ENCODE assay signal across 1 cellular context in the genomic region with DNA sequence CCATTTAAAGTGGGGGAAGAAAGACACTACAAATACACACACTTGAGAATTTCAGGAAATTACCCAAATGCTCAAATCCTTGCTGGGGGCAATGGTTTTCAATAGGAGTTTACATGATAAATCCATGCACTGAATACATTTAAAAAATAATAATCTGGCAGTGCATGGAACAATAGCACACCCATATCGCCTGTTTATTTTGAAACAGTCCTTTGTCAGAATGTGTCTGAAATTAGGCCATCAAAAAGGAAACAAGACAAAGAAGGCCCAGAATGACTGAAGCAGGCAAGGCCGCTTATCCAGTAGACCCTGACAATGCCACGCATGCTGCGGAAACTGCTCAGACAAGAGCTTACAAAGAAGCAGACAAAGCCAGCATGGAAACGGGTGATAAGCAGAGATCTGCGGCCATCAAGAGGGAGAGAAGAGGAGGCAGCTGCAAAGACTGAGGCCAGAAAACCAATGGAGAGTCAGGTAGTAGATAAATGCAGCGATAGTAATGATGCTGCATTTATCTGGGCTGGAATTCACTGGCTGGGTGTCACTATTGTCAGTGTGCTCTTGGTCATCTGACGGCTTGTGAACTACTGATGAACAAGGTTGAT.
TF ChIP-seq lines count a peak whose summit lies in the region.

No MANE protein-coding gene starts in this region.

TF ChIP-seq in K562, 482 proteins besides CTCF, POLR2A, EP300 and RAD21 (continued from another document and continues in another):
- peak in 1 of 2 experiments; percentile 64; a peak in 2 of 4 replicates for TF ChIP-seq RCOR1 (IDR thresholded peaks at IDR 0.05; ENCODE audit: borderline replicate concordance in 1 of 2, low read depth in 2 of 2, low read length in 2 of 2)
- TF ChIP-seq, protein P1, sequence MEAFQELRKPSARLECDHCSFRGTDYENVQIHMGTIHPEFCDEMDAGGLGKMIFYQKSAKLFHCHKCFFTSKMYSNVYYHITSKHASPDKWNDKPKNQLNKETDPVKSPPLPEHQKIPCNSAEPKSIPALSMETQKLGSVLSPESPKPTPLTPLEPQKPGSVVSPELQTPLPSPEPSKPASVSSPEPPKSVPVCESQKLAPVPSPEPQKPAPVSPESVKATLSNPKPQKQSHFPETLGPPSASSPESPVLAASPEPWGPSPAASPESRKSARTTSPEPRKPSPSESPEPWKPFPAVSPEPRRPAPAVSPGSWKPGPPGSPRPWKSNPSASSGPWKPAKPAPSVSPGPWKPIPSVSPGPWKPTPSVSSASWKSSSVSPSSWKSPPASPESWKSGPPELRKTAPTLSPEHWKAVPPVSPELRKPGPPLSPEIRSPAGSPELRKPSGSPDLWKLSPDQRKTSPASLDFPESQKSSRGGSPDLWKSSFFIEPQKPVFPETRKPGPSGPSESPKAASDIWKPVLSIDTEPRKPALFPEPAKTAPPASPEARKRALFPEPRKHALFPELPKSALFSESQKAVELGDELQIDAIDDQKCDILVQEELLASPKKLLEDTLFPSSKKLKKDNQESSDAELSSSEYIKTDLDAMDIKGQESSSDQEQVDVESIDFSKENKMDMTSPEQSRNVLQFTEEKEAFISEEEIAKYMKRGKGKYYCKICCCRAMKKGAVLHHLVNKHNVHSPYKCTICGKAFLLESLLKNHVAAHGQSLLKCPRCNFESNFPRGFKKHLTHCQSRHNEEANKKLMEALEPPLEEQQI (IDR thresholded peaks at IDR 0.05), result 0 out of 2 replicates have a peak, but pooled peaks have one; percentile 12
- TF ChIP-seq FOXM1 (IDR thresholded peaks at IDR 0.05; ENCODE audit: low read depth), result peak; percentile 12; the same call in 1 of the 2 replicates
- no peak for TF ChIP-seq FOXM1 (CRISPR knock-in tag; IDR thresholded peaks at IDR 0.05; ENCODE audit: low read depth)
- TF ChIP-seq MYNN (IDR thresholded peaks at IDR 0.05), result no peak
- no peak for TF ChIP-seq MYNN (CRISPR knock-in tag; IDR thresholded peaks at IDR 0.05)
- TF ChIP-seq ZNF146 (CRISPR knock-in tag; IDR thresholded peaks at IDR 0.05; ENCODE audit: unreplicated experiment), result no peak
- TF ChIP-seq JUN (IDR thresholded peaks at IDR 0.05; ENCODE audit: borderline replicate concordance, low read depth, low read length), result no peak
- no peak for TF ChIP-seq JUN (CRISPR knock-in tag; IDR thresholded peaks at IDR 0.05; ENCODE audit: borderline replicate concordance)
- TF ChIP-seq YBX1 (IDR thresholded peaks at IDR 0.05), result no peak
- TF ChIP-seq ETV5 (CRISPR knock-in tag; IDR thresholded peaks at IDR 0.05; ENCODE audit: low read depth), result peak; percentile 79
- TF ChIP-seq ZNF3 (CRISPR knock-in tag; IDR thresholded peaks at IDR 0.05), result no peak
- TF ChIP-seq KDM1A (IDR thresholded peaks at IDR 0.05), result peak; percentile 9 to 51; a peak in 2 of 4 replicates
- TF ChIP-seq ZNF77 (CRISPR knock-in tag; IDR thresholded peaks at IDR 0.05), result no peak
- TF ChIP-seq CBFA2T3 (IDR thresholded peaks at IDR 0.05), result peak; percentile 88
- peak; percentile 34; the same call in 1 of the 2 replicates for TF ChIP-seq HLTF (IDR thresholded peaks at IDR 0.05)
- no peak for TF ChIP-seq CAMTA2 (CRISPR knock-in tag; conservative IDR thresholded peaks at IDR 0.05)
- peak; percentile 80 for TF ChIP-seq CBFA2T2 (conservative IDR thresholded peaks at IDR 0.05)
- no peak for TF ChIP-seq SP1 (CRISPR knock-in tag; IDR thresholded peaks at IDR 0.05)
- no peak for TF ChIP-seq ZNF583 (CRISPR knock-in tag; IDR thresholded peaks at IDR 0.05)
- 0 out of 2 replicates have a peak, but pooled peaks have one; percentile 29 for TF ChIP-seq JUND (IDR thresholded peaks at IDR 0.05; ENCODE audit: borderline replicate concordance, low read depth, low read length)
- peak; percentile 28; the same call in 1 of the 3 replicates for TF ChIP-seq JUND (tag; IDR thresholded peaks at IDR 0.05; ENCODE audit: borderline replicate concordance, low read depth, low read length)
- peak; percentile 74 for TF ChIP-seq CXXC5 (CRISPR knock-in tag; IDR thresholded peaks at IDR 0.05)
- TF ChIP-seq, protein P2, sequence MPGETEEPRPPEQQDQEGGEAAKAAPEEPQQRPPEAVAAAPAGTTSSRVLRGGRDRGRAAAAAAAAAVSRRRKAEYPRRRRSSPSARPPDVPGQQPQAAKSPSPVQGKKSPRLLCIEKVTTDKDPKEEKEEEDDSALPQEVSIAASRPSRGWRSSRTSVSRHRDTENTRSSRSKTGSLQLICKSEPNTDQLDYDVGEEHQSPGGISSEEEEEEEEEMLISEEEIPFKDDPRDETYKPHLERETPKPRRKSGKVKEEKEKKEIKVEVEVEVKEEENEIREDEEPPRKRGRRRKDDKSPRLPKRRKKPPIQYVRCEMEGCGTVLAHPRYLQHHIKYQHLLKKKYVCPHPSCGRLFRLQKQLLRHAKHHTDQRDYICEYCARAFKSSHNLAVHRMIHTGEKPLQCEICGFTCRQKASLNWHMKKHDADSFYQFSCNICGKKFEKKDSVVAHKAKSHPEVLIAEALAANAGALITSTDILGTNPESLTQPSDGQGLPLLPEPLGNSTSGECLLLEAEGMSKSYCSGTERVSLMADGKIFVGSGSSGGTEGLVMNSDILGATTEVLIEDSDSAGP (CRISPR knock-in tag; IDR thresholded peaks at IDR 0.05), result no peak
- no peak for TF ChIP-seq RHOXF2B (CRISPR knock-in tag; conservative IDR thresholded peaks at IDR 0.05)
- TF ChIP-seq ZNF311 (CRISPR knock-in tag; IDR thresholded peaks at IDR 0.05), result no peak
- TF ChIP-seq, protein P3, sequence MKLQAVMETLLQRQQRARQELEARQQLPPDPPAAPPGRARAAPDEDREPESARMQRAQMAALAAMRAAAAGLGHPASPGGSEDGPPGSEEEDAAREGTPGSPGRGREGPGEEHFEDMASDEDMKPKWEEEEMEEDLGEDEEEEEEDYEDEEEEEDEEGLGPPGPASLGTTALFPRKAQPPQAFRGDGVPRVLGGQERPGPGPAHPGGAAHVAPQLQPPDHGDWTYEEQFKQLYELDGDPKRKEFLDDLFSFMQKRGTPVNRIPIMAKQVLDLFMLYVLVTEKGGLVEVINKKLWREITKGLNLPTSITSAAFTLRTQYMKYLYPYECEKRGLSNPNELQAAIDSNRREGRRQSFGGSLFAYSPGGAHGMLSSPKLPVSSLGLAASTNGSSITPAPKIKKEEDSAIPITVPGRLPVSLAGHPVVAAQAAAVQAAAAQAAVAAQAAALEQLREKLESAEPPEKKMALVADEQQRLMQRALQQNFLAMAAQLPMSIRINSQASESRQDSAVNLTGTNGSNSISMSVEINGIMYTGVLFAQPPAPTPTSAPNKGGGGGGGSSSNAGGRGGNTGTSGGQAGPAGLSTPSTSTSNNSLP (IDR thresholded peaks at IDR 0.05; ENCODE audit: borderline replicate concordance, low read depth, low read length), result 0 out of 2 replicates have a peak, but pooled peaks have one; percentile 15
- peak; percentile 47; the same call in 1 of the 2 replicates for TF ChIP-seq FOSL1 (tag; conservative IDR thresholded peaks at IDR 0.05)
- TF ChIP-seq TBL1XR1 (IDR thresholded peaks at IDR 0.05; ENCODE audit: low read length in 2 of 2), result peak in 1 of 2 experiments; percentile 69; a peak in 2 of 4 replicates
- TF ChIP-seq, protein P4, sequence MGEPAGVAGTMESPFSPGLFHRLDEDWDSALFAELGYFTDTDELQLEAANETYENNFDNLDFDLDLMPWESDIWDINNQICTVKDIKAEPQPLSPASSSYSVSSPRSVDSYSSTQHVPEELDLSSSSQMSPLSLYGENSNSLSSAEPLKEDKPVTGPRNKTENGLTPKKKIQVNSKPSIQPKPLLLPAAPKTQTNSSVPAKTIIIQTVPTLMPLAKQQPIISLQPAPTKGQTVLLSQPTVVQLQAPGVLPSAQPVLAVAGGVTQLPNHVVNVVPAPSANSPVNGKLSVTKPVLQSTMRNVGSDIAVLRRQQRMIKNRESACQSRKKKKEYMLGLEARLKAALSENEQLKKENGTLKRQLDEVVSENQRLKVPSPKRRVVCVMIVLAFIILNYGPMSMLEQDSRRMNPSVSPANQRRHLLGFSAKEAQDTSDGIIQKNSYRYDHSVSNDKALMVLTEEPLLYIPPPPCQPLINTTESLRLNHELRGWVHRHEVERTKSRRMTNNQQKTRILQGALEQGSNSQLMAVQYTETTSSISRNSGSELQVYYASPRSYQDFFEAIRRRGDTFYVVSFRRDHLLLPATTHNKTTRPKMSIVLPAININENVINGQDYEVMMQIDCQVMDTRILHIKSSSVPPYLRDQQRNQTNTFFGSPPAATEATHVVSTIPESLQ (CRISPR knock-in tag; IDR thresholded peaks at IDR 0.05), result no peak
- no peak for TF ChIP-seq ZFP30 (CRISPR knock-in tag; IDR thresholded peaks at IDR 0.05; ENCODE audit: borderline replicate concordance)
- peak; percentile 34; the same call in 1 of the 2 replicates for TF ChIP-seq ZNF24 (IDR thresholded peaks at IDR 0.05)
- no peak for TF ChIP-seq PTRF (tag; IDR thresholded peaks at IDR 0.05)
- TF ChIP-seq HNRNPLL (IDR thresholded peaks at IDR 0.05; ENCODE audit: low read depth, low read length, poor library complexity, severe bottlenecking), result peak; percentile 94
- TF ChIP-seq HDAC3 (IDR thresholded peaks at IDR 0.05; ENCODE audit: borderline replicate concordance, partially characterized antibody), result peak; percentile 74
- TF ChIP-seq ATF1 (CRISPR knock-in tag; IDR thresholded peaks at IDR 0.05), result no peak
- peak; percentile 22; the same call in 1 of the 2 replicates for TF ChIP-seq ATF1 (tag; IDR thresholded peaks at IDR 0.05)
- TF ChIP-seq CSDE1 (IDR thresholded peaks at IDR 0.05), result no peak
- no peak for TF ChIP-seq HNRNPK (IDR thresholded peaks at IDR 0.05; ENCODE audit: low read depth, low read length, poor library complexity, severe bottlenecking)
- no peak for TF ChIP-seq POLR2B (IDR thresholded peaks at IDR 0.05; ENCODE audit: low read depth, partially characterized antibody)
- TF ChIP-seq DPF2 (IDR thresholded peaks at IDR 0.05), result peak; percentile 54
- no peak for TF ChIP-seq CREB1 (IDR thresholded peaks at IDR 0.05)
- TF ChIP-seq CREB1 (CRISPR knock-in tag; IDR thresholded peaks at IDR 0.05), result no peak
- no peak for TF ChIP-seq SMARCE1 (IDR thresholded peaks at IDR 0.05)
- TF ChIP-seq, protein P5, sequence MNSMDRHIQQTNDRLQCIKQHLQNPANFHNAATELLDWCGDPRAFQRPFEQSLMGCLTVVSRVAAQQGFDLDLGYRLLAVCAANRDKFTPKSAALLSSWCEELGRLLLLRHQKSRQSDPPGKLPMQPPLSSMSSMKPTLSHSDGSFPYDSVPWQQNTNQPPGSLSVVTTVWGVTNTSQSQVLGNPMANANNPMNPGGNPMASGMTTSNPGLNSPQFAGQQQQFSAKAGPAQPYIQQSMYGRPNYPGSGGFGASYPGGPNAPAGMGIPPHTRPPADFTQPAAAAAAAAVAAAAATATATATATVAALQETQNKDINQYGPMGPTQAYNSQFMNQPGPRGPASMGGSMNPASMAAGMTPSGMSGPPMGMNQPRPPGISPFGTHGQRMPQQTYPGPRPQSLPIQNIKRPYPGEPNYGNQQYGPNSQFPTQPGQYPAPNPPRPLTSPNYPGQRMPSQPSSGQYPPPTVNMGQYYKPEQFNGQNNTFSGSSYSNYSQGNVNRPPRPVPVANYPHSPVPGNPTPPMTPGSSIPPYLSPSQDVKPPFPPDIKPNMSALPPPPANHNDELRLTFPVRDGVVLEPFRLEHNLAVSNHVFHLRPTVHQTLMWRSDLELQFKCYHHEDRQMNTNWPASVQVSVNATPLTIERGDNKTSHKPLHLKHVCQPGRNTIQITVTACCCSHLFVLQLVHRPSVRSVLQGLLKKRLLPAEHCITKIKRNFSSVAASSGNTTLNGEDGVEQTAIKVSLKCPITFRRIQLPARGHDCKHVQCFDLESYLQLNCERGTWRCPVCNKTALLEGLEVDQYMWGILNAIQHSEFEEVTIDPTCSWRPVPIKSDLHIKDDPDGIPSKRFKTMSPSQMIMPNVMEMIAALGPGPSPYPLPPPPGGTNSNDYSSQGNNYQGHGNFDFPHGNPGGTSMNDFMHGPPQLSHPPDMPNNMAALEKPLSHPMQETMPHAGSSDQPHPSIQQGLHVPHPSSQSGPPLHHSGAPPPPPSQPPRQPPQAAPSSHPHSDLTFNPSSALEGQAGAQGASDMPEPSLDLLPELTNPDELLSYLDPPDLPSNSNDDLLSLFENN (IDR thresholded peaks at IDR 0.05; ENCODE audit: low read depth in 2 of 2, low read length in 2 of 2), result no peak
- TF ChIP-seq HDAC2 (IDR thresholded peaks at IDR 0.05), result no peak
- TF ChIP-seq FOXK1 (CRISPR knock-in tag; IDR thresholded peaks at IDR 0.05; ENCODE audit: borderline replicate concordance), result no peak
- no peak for TF ChIP-seq NR4A1 (CRISPR knock-in tag; IDR thresholded peaks at IDR 0.05)
- TF ChIP-seq NR4A1 (tag; IDR thresholded peaks at IDR 0.05), result no peak
- TF ChIP-seq ZNF830 (CRISPR knock-in tag; IDR thresholded peaks at IDR 0.05), result no peak
- TF ChIP-seq, protein P6, sequence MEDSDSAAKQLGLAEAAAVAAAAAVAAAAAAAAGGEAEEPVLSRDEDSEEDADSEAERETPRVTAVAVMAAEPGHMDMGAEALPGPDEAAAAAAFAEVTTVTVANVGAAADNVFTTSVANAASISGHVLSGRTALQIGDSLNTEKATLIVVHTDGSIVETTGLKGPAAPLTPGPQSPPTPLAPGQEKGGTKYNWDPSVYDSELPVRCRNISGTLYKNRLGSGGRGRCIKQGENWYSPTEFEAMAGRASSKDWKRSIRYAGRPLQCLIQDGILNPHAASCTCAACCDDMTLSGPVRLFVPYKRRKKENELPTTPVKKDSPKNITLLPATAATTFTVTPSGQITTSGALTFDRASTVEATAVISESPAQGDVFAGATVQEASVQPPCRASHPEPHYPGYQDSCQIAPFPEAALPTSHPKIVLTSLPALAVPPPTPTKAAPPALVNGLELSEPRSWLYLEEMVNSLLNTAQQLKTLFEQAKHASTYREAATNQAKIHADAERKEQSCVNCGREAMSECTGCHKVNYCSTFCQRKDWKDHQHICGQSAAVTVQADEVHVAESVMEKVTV (CRISPR knock-in tag; IDR thresholded peaks at IDR 0.05), result no peak
- TF ChIP-seq, protein P7, sequence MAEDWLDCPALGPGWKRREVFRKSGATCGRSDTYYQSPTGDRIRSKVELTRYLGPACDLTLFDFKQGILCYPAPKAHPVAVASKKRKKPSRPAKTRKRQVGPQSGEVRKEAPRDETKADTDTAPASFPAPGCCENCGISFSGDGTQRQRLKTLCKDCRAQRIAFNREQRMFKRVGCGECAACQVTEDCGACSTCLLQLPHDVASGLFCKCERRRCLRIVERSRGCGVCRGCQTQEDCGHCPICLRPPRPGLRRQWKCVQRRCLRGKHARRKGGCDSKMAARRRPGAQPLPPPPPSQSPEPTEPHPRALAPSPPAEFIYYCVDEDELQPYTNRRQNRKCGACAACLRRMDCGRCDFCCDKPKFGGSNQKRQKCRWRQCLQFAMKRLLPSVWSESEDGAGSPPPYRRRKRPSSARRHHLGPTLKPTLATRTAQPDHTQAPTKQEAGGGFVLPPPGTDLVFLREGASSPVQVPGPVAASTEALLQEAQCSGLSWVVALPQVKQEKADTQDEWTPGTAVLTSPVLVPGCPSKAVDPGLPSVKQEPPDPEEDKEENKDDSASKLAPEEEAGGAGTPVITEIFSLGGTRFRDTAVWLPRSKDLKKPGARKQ (CRISPR knock-in tag; IDR thresholded peaks at IDR 0.05), result no peak
- TF ChIP-seq SMC3 (conservative IDR thresholded peaks at IDR 0.05; ENCODE audit: insufficient read depth, low read depth, low read length), result no peak
- no peak for TF ChIP-seq BRD9 (IDR thresholded peaks at IDR 0.05; ENCODE audit: low read depth, partially characterized antibody)
- TF ChIP-seq DACH1 (IDR thresholded peaks at IDR 0.05; ENCODE audit: partially characterized antibody), result no peak
- no peak for TF ChIP-seq SRSF1 (IDR thresholded peaks at IDR 0.05; ENCODE audit: low read depth, low read length)
- no peak for TF ChIP-seq ZNF76 (CRISPR knock-in tag; IDR thresholded peaks at IDR 0.05; ENCODE audit: borderline replicate concordance)
- TF ChIP-seq ZBTB1 (CRISPR knock-in tag; IDR thresholded peaks at IDR 0.05; ENCODE audit: borderline replicate concordance, low read depth), result no peak
- 0 out of 2 replicates have a peak, but pooled peaks have one; percentile 25 for TF ChIP-seq ZNF766 (CRISPR knock-in tag; conservative IDR thresholded peaks at IDR 0.05)
